ENCODE assay signal across 8 cellular contexts in genomic region chr1:241357366-241358305, GRCh38. TPM values are rescaled to one million over a fixed set of nuclear protein-coding genes. Genes with fewer than 3 reads are reported as not detected.
DNase-seq lines count a peak whose midpoint lies in the region; ATAC-seq and TF ChIP-seq lines count a peak whose summit lies in the region.

No MANE protein-coding gene starts in this region.

- peak overlapping the region; percentile 57 to 82 (median 74) for H3K4me3 Mint-ChIP-seq in IgD-negative memory B cell

- no peak overlapping the region for H3K27ac Mint-ChIP-seq in IgD-negative memory B cell

- peaks cover 1% of the 10 kb centered on the region for H3K36me3 Mint-ChIP-seq in IgD-negative memory B cell

- H2AK5ac ChIP-seq in neuronal stem cell (ENCODE audit: low read depth, low read length) = no peak overlapping the region

- H2BK15ac ChIP-seq in neuronal stem cell (ENCODE audit: low read length) = no peak overlapping the region

- H3K9me3 ChIP-seq in BLaER1 treated with 17β-estradiol and CSF1 and Interleukin-3, amounts not matched to agents 10 nM and 100 nM (replicated peaks in 1 of 11) = peaks cover 0 to 10% (median 7%) of the 10 kb centered on the region in 11 experiments; a peak in 9 of 22 replicates
- no peaks in the 10 kb centered on the region for H3K9me3 ChIP-seq in endocrine pancreas (ENCODE audit: control insufficient read depth, low read length)
- H3K9me3 ChIP-seq in neuronal stem cell (replicated peaks in 1 of 2; ENCODE audit: control insufficient read depth in 2 of 2, insufficient read depth in 1 of 2, low read depth in 1 of 2, low read length in 2 of 2) = no peaks in the 10 kb centered on the region

- peak overlapping the region; percentile 97 for H2AFZ ChIP-seq in neuronal stem cell (ENCODE audit: low read length)

- H3K4me1 Mint-ChIP-seq in IgD-negative memory B cell = peaks cover 2 to 10% (median 5%) of the 10 kb centered on the region in 3 donors

- no peak for ATAC-seq in omental fat pad (ENCODE audit: low FRiP score)

- WGBS in neuronal stem cell (ENCODE audit: extremely low coverage in 2 of 2, insufficient read length in 2 of 2, insufficient replicate concordance in 1 of 2), 2 donors = no CpG with 5 or more reads among the region's 33 CpGs

- H2BK5ac ChIP-seq in neuronal stem cell (ENCODE audit: low read length) = no peak overlapping the region

- H3K4ac ChIP-seq in neuronal stem cell (ENCODE audit: low read length) = no peak overlapping the region

- no peaks in the 10 kb centered on the region for H3K79me1 ChIP-seq in neuronal stem cell (ENCODE audit: low read depth, low read length)

- H3K27me3 Mint-ChIP-seq in IgD-negative memory B cell = peaks cover 29% of the 10 kb centered on the region

- peaks cover 21 to 35% (median 30%) of the 10 kb centered on the region in 11 experiments for H3K27me3 ChIP-seq in BLaER1 treated with 17β-estradiol and CSF1 and Interleukin-3, amounts not matched to agents 10 nM and 100 nM
- H3K27me3 ChIP-seq in endocrine pancreas (ENCODE audit: control insufficient read depth, insufficient read depth, low read length) (no peaks in the 10 kb centered on the region), neuronal stem cell (ENCODE audit: control insufficient read depth in 3 of 3, insufficient read depth in 3 of 3, low read depth in 1 of 3, low read length in 3 of 3) (peaks cover 0 to 50% (median 20%) of the 10 kb centered on the region in 3 experiments)

- no peak overlapping the region for H2BK120ac ChIP-seq in neuronal stem cell (ENCODE audit: low read depth, low read length)

- peak overlapping the region in 9 of 11 experiments; percentile 22 to 61 (median 38); a peak in 9 of 22 replicates for H3K9ac ChIP-seq in BLaER1 treated with 17β-estradiol and CSF1 and Interleukin-3, amounts not matched to agents 10 nM and 100 nM
- H3K9ac ChIP-seq in endocrine pancreas (ENCODE audit: control insufficient read depth, insufficient read depth, low read length) = no peak overlapping the region
- peak overlapping the region; percentile 74 for H3K9ac ChIP-seq in neuronal stem cell (ENCODE audit: low read depth, low read length, poor library complexity)

- H3K9me3 Mint-ChIP-seq in IgD-negative memory B cell = no peaks in the 10 kb centered on the region

- H3K36me3 ChIP-seq in BLaER1 treated with 17β-estradiol and CSF1 and Interleukin-3, amounts not matched to agents 10 nM and 100 nM = no peaks in the 10 kb centered on the region
- H3K36me3 ChIP-seq in endocrine pancreas (ENCODE audit: control insufficient read depth, insufficient read depth, low read length) (no peaks in the 10 kb centered on the region), neuronal stem cell (replicated peaks in 1 of 2; ENCODE audit: control insufficient read depth in 2 of 2, insufficient read depth in 2 of 2, low read length in 2 of 2) (no peaks in the 10 kb centered on the region)

- no peak overlapping the region for H3K18ac ChIP-seq in neuronal stem cell (ENCODE audit: low read length)

- H3K4me1 ChIP-seq in BLaER1 treated with 17β-estradiol and CSF1 and Interleukin-3, amounts not matched to agents 10 nM and 100 nM = 0 out of 20 replicates have a peak, but pooled peaks cover 0 to 3% (median 0%) of the 10 kb centered on the region in 10 experiments
- H3K4me1 ChIP-seq in endocrine pancreas (ENCODE audit: control insufficient read depth, insufficient read depth, low read length) (peaks cover 27% of the 10 kb centered on the region), neuronal stem cell (ENCODE audit: control insufficient read depth in 2 of 2, insufficient read depth in 1 of 2, low read depth in 1 of 2, low read length in 2 of 2) (peaks cover 0 to 2% of the 10 kb centered on the region in 2 donors)

- H3K14ac ChIP-seq in neuronal stem cell (ENCODE audit: low read length) = no peak overlapping the region

- H3K27ac ChIP-seq in BLaER1 treated with 17β-estradiol and CSF1 and Interleukin-3, amounts not matched to agents 10 nM and 100 nM = no peak overlapping the region
- no peak overlapping the region for H3K27ac ChIP-seq in neuronal stem cell (replicated peaks; ENCODE audit: low read length)

- no peak overlapping the region for H3K23ac ChIP-seq in neuronal stem cell (ENCODE audit: low read depth, low read length, poor library complexity)

- H4K8ac ChIP-seq in neuronal stem cell (ENCODE audit: low read depth, low read length) = no peak overlapping the region

- peak overlapping the region; percentile 54 to 74 (median 65) for H3K4me3 ChIP-seq in BLaER1 treated with 17β-estradiol and CSF1 and Interleukin-3, amounts not matched to agents 10 nM and 100 nM
- H3K4me3 ChIP-seq in endocrine pancreas (ENCODE audit: control insufficient read depth, insufficient read depth, low read length) (peak overlapping the region; percentile 12), neuronal stem cell (ENCODE audit: low read length in 2 of 2) (peak overlapping the region; percentile 52 to 90)

- H2BK12ac ChIP-seq in neuronal stem cell (ENCODE audit: low read length) = no peak overlapping the region

- no peak for DNase-seq in neuronal stem cell (ENCODE audit: low spot score)
- no peak for DNase-seq in stimulated activated CD4-positive, alpha-beta T cell treated with anti-CD3 and anti-CD28 coated beads, Interleukin-4, amount 100 ng/mL, for 24 hours
- DNase-seq in NCI-H187 (lab: John Stamatoyannopoulos, UW) = no peak
- DNase-seq in cortex of kidney (lab: John Stamatoyannopoulos, UW) = no peak
- DNase-seq in omental fat pad (ENCODE audit: low spot score) = no peak

- H3K4me2 ChIP-seq in BLaER1 treated with 17β-estradiol and CSF1 and Interleukin-3, amounts not matched to agents 10 nM and 100 nM = peak overlapping the region; percentile 69 to 90 (median 85)
- peak overlapping the region; percentile 90 for H3K4me2 ChIP-seq in neuronal stem cell (ENCODE audit: insufficient read depth, low read length, poor library complexity, severe bottlenecking)

- TF ChIP-seq CTCF in omental fat pad (IDR thresholded peaks at IDR 0.05) = no peak

- H4K20me1 ChIP-seq in BLaER1 treated with 17β-estradiol and CSF1 and Interleukin-3, amounts not matched to agents 10 nM and 100 nM = 0 out of 22 replicates have a peak, but pooled peaks cover 0 to 4% (median 0%) of the 10 kb centered on the region in 11 experiments

- H4K91ac ChIP-seq in neuronal stem cell (ENCODE audit: low read depth, low read length, poor library complexity) = no peak overlapping the region

RNA-seq across cellular contexts. Expression of gene RGS7, which starts 0.6 kb away (rescaled TPM):
- polyA plus RNA-seq in IgD-negative memory B cell = 0.54 TPM
- 0.07 TPM for polyA plus RNA-seq in neuronal stem cell (2013, experiment 1 of 2)
- 0.07 TPM for polyA plus RNA-seq in neuronal stem cell (2013, experiment 2 of 2)
- total RNA-seq in omental fat pad = under 1 TPM in 1 of 4 donors, not detected in 3; 0.47 TPM

Comparison
In these comparisons a context has a peak if more than half of its experiments do, and no peak if none do; other contexts are left out.
1. H3K4me3 ChIP-seq: peak in every context shown above with its lines; median percentile 71 in neuronal stem cell; 65 in BLaER1 treated with 17β-estradiol and CSF1 and Interleukin-3, amounts not matched to agents 10 nM and 100 nM; 12 in endocrine pancreas.